10 cellular contexts compared by ENCODE assay signal in the genomic region with DNA sequence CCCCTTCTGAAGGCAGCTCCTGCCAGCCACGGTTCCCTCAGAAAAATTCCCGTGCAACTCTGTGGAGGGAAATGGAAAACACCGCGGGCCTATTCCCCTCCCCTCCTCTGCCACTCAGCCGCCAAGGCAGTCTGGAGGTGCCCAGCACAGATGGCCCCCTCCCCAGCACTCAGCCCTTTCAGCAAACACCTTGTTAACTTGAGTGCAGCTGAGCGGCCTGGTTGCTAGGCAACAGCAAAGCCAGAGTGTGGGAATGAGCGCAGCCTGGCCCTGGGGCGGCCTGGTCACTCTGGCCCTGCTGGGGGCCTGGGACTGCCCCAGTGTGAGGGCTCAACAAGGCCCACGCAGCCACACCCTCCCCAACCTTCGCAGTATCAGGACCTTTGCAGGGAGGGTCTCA.
DNase-seq lines count a peak whose midpoint lies in the region; ATAC-seq lines count a peak whose summit lies in the region.
"Had no signal": no experiment of that assay in that cellular context is flagged by ENCODE, and none has a peak within 500 bp of the region (broad histone marks: within the 10 kb centered on the region; RNA-seq: fewer than 3 reads in every experiment).

No MANE protein-coding gene starts in this region.

- DNase-seq in DMS 273 (lab: John Stamatoyannopoulos, UW; ENCODE audit: unreplicated experiment) (peak; percentile 88), NCI-H187 (lab: John Stamatoyannopoulos, UW) (peak; percentile 12 to 84), SHP77 treated with DMSO at 0.1 percent for 48 hours (lab: John Stamatoyannopoulos, UW) (peak; percentile 59), left kidney (ENCODE audit: low read depth, low spot score) (peak; percentile 94), T-helper 9 cell (no peak), SIG-M5 (lab: John Stamatoyannopoulos, UW) (no peak)
- DNase-seq in effector CD4-positive, alpha-beta T cell: no peak
- DNase-seq: activated CD8-positive, alpha-beta T cell treated with anti-CD3 and anti-CD28 coated beads, Interleukin-2, amount 10 ng/mL, durations not matched to agents 7 days and 5 days; adrenal gland had no signal

- ATAC-seq in HG02970 (IDR thresholded peaks at IDR 0.05; ENCODE audit: low FRiP score, unreplicated experiment): no peak
- ATAC-seq: activated CD8-positive, alpha-beta T cell treated with anti-CD3 and anti-CD28 coated beads, Interleukin-2, amount 10 ng/mL, durations not matched to agents 7 days and 5 days had no signal

Comparison
In these comparisons a context has a peak if more than half of its experiments do, and no peak if none do; other contexts are left out.
1. DNase-seq: peak in DMS 273 (single experiment), NCI-H187 (2 of 2), SHP77 treated with DMSO at 0.1 percent for 48 hours (single experiment) and left kidney (single experiment); none in T-helper 9 cell (single experiment), SIG-M5 (single experiment) and effector CD4-positive, alpha-beta T cell (single experiment).